ENCODE assay signal across 19 cellular contexts in genomic region chr14:98161366-98161765, GRCh38.
A peak's percentile ranks its signal among the peaks of the same experiment; 100 is the strongest.
DNase-seq lines count a peak whose midpoint lies in the region; ATAC-seq, FAIRE-seq and TF ChIP-seq lines count a peak whose summit lies in the region.
"Had no signal": no experiment of that assay in that cellular context is flagged by ENCODE, and none has a peak within 500 bp of the region (broad histone marks: within the 10 kb centered on the region; RNA-seq: fewer than 3 reads in every experiment).

No MANE protein-coding gene starts in this region.

- no peak overlapping the region for H3K4me2 ChIP-seq in SK-N-SH

- no peaks in the 10 kb centered on the region for H4K20me1 ChIP-seq in SK-N-SH (ENCODE audit: insufficient read depth)

- no peak overlapping the region for H2AFZ ChIP-seq in SK-N-SH (ENCODE audit: low read depth)

- H3K4me1 Mint-ChIP-seq in activated CD8-positive, alpha-beta memory T cell treated with anti-CD3 and anti-CD28 coated beads, Interleukin-2, amount 10 ng/mL, durations not matched to agents 7 days and 5 days, result peaks cover 29% of the 10 kb centered on the region
- H3K4me1 Mint-ChIP-seq in naive thymus-derived CD8-positive, alpha-beta T cell, result peaks cover 36 to 69% (median 57%) of the 10 kb centered on the region in 4 donors

- no peak for DNase-seq in activated CD8-positive, alpha-beta memory T cell treated with anti-CD3 and anti-CD28 coated beads, Interleukin-2, amount 10 ng/mL, durations not matched to agents 7 days and 5 days
- DNase-seq in activated CD8-positive, alpha-beta memory T cell treated with anti-CD3 and anti-CD28 coated beads for 24 hours, result no peak
- DNase-seq in RWPE2 (ENCODE audit: low spot score), result no peak
- DNase-seq in bronchial epithelial cell (ENCODE audit: low read depth), result peak; percentile 76
- DNase-seq in naive thymus-derived CD8-positive, alpha-beta T cell, result no peak
- DNase-seq in SK-N-SH, result no peak
- no peak for DNase-seq in NCI-H82 (lab: John Stamatoyannopoulos, UW)
- no peak for DNase-seq in putamen (ENCODE audit: low spot score)
- DNase-seq: CD8-positive, alpha-beta memory T cell; DMS79; H7; KG1; NCI-H1092; NCI-H1694 treated with DMSO at 0.1 percent for 48 hours; NCI-H2107; NCI-H774 had no signal

- H3K27ac Mint-ChIP-seq in activated CD8-positive, alpha-beta memory T cell treated with anti-CD3 and anti-CD28 coated beads, Interleukin-2, amount 10 ng/mL, durations not matched to agents 7 days and 5 days, result peak overlapping the region; percentile 61
- H3K27ac Mint-ChIP-seq in naive thymus-derived CD8-positive, alpha-beta T cell, result peak overlapping the region; percentile 2 to 97 (median 85)

- no peak for ATAC-seq in activated CD8-positive, alpha-beta memory T cell treated with anti-CD3 and anti-CD28 coated beads, Interleukin-2, amount 10 ng/mL, durations not matched to agents 7 days and 5 days
- ATAC-seq in RWPE2 (ENCODE audit: low read depth), result peak; percentile 54
- no peak for ATAC-seq in naive thymus-derived CD8-positive, alpha-beta T cell
- ATAC-seq: HepG2, Right ventricle myocardium inferior had no signal

- H3K36me3 ChIP-seq in RWPE2 (ENCODE audit: low read depth) (no peaks in the 10 kb centered on the region), bronchial epithelial cell (ENCODE audit: control insufficient read depth, insufficient read depth, low read length) (no peaks in the 10 kb centered on the region), SK-N-SH (replicated peaks in 1 of 2; ENCODE audit: control insufficient read depth in 1 of 2, insufficient read depth in 2 of 2, low read length in 1 of 2) (no peaks in the 10 kb centered on the region)

- H3K4me1 ChIP-seq in RWPE2 (ENCODE audit: insufficient read depth, poor library complexity, severe bottlenecking) (peaks cover 16% of the 10 kb centered on the region), SK-N-SH (ENCODE audit: control insufficient read depth in 1 of 2, insufficient read depth in 2 of 2, low read depth in 1 of 2, low read length in 1 of 2) (no peaks in the 10 kb centered on the region)

- H3K4me3 Mint-ChIP-seq in activated CD8-positive, alpha-beta memory T cell treated with anti-CD3 and anti-CD28 coated beads, Interleukin-2, amount 10 ng/mL, durations not matched to agents 7 days and 5 days, result peak overlapping the region; percentile 21
- H3K4me3 Mint-ChIP-seq in naive thymus-derived CD8-positive, alpha-beta T cell, result peak overlapping the region in 8 of 10 donors; percentile 3 to 71 (median 51)

- no peak for TF ChIP-seq EP300 in SK-N-SH (IDR thresholded peaks at IDR 0.05; ENCODE audit: borderline replicate concordance in 1 of 2, low read depth in 1 of 2, low read length in 1 of 2)

- WGBS in SK-N-SH (ENCODE audit: low lambda C conversion rate), result 3% methylated on average over 4 of the region's 4 CpGs

- peaks cover 6% of the 10 kb centered on the region for H3K36me3 Mint-ChIP-seq in activated CD8-positive, alpha-beta memory T cell treated with anti-CD3 and anti-CD28 coated beads, Interleukin-2, amount 10 ng/mL, durations not matched to agents 7 days and 5 days
- peaks cover 0 to 9% (median 6%) of the 10 kb centered on the region in 3 donors for H3K36me3 Mint-ChIP-seq in naive thymus-derived CD8-positive, alpha-beta T cell

- TF ChIP-seq CTCF in RWPE2 (IDR thresholded peaks at IDR 0.05; ENCODE audit: poor library complexity, severe bottlenecking) (no peak), bronchial epithelial cell (IDR thresholded peaks at IDR 0.05; ENCODE audit: insufficient read depth, low read length, severe bottlenecking) (no peak), SK-N-SH (IDR thresholded peaks at IDR 0.05) (no peak)

- H3K4me3 ChIP-seq in RWPE2 (ENCODE audit: severe bottlenecking) (no peak overlapping the region), bronchial epithelial cell (ENCODE audit: low read depth, low read length) (no peak overlapping the region), SK-N-SH (ENCODE audit: low read depth in 2 of 2, low read length in 1 of 2) (no peak overlapping the region)

- H3K27me3 Mint-ChIP-seq in activated CD8-positive, alpha-beta memory T cell treated with anti-CD3 and anti-CD28 coated beads, Interleukin-2, amount 10 ng/mL, durations not matched to agents 7 days and 5 days, result no peaks in the 10 kb centered on the region
- no peaks in the 10 kb centered on the region for H3K27me3 Mint-ChIP-seq in naive thymus-derived CD8-positive, alpha-beta T cell

- H3K79me2 ChIP-seq in SK-N-SH (ENCODE audit: insufficient read depth), result no peaks in the 10 kb centered on the region

- H3K9me2 ChIP-seq in SK-N-SH, result no peaks in the 10 kb centered on the region

- H3K27ac ChIP-seq in RWPE2 (ENCODE audit: poor library complexity, severe bottlenecking) (peak overlapping the region; percentile 10), SK-N-SH (ENCODE audit: low read depth in 2 of 2, low read length in 1 of 2) (no peak overlapping the region)

- POLR2A ChIA-PET in naive thymus-derived CD8-positive, alpha-beta T cell (lab: Charles Lee), result interaction anchor here (3.0 to 16.7 kb wide), 3 partner anchors 7 to 25 kb away, joined by 11 to 361 read pairs (median 205); no protein-coding TSS in a partner anchor
- POLR2A ChIA-PET in SK-N-SH (lab: Yijun Ruan, JAX), result no interaction called here

- no peaks in the 10 kb centered on the region for H3K9me3 Mint-ChIP-seq in activated CD8-positive, alpha-beta memory T cell treated with anti-CD3 and anti-CD28 coated beads, Interleukin-2, amount 10 ng/mL, durations not matched to agents 7 days and 5 days (ENCODE audit: low read depth)
- no peaks in the 10 kb centered on the region for H3K9me3 Mint-ChIP-seq in naive thymus-derived CD8-positive, alpha-beta T cell
- H3K9me3 Mint-ChIP-seq: CD8-positive, alpha-beta memory T cell had no signal

- H3K27me3 ChIP-seq in RWPE2 (ENCODE audit: insufficient read depth, poor library complexity, severe bottlenecking) (no peaks in the 10 kb centered on the region), bronchial epithelial cell (ENCODE audit: control insufficient read depth, insufficient read depth, low read length) (no peaks in the 10 kb centered on the region), SK-N-SH (ENCODE audit: insufficient read depth) (no peaks in the 10 kb centered on the region)

- CTCF ChIA-PET in activated CD8-positive, alpha-beta memory T cell treated with anti-CD3 and anti-CD28 coated beads, Interleukin-2, amount 10 ng/mL, durations not matched to agents 7 days and 5 days (lab: Charles Lee), result interaction anchor here (2.0 kb wide), 1 partner anchor 12 kb away, joined by 5 read pairs; no protein-coding TSS in a partner anchor
- CTCF ChIA-PET in SK-N-SH (lab: Yijun Ruan, JAX), result interaction anchor here (1.2 kb wide), 1 partner anchor 12 kb away, joined by 3 read pairs; no protein-coding TSS in a partner anchor

- no peak for TF ChIP-seq RAD21 in SK-N-SH (IDR thresholded peaks at IDR 0.05; ENCODE audit: low read length)

- H3K9me3 ChIP-seq in RWPE2 (ENCODE audit: severe bottlenecking), result no peaks in the 10 kb centered on the region
- H3K9me3 ChIP-seq in SK-N-SH, result no peaks in the 10 kb centered on the region

- no peak overlapping the region for H3K9ac ChIP-seq in SK-N-SH

- H3F3A ChIP-seq in SK-N-SH (replicated peaks; ENCODE audit: insufficient read depth), result no peaks in the 10 kb centered on the region

- FAIRE-seq in bronchial epithelial cell (lab: Jason Lieb, UNC), result no peak
- FAIRE-seq: D721Med, HepG2 had no signal

TF ChIP-seq in SK-N-SH, 30 proteins besides CTCF, POLR2A, EP300 and RAD21 (continues in another document):
- TF ChIP-seq, protein P1, sequence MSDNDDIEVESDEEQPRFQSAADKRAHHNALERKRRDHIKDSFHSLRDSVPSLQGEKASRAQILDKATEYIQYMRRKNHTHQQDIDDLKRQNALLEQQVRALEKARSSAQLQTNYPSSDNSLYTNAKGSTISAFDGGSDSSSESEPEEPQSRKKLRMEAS (IDR thresholded peaks at IDR 0.05; ENCODE audit: low read depth), result no peak
- TF ChIP-seq REST (IDR thresholded peaks at IDR 0.05; ENCODE audit: low read depth, low read length), result no peak
- TF ChIP-seq SMC3 (IDR thresholded peaks at IDR 0.05; ENCODE audit: low read depth, low read length), result no peak
- TF ChIP-seq, protein P2, sequence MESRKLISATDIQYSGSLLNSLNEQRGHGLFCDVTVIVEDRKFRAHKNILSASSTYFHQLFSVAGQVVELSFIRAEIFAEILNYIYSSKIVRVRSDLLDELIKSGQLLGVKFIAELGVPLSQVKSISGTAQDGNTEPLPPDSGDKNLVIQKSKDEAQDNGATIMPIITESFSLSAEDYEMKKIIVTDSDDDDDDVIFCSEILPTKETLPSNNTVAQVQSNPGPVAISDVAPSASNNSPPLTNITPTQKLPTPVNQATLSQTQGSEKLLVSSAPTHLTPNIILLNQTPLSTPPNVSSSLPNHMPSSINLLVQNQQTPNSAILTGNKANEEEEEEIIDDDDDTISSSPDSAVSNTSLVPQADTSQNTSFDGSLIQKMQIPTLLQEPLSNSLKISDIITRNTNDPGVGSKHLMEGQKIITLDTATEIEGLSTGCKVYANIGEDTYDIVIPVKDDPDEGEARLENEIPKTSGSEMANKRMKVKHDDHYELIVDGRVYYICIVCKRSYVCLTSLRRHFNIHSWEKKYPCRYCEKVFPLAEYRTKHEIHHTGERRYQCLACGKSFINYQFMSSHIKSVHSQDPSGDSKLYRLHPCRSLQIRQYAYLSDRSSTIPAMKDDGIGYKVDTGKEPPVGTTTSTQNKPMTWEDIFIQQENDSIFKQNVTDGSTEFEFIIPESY (IDR thresholded peaks at IDR 0.05; ENCODE audit: borderline replicate concordance, low read depth), result no peak
